In the genomic region with DNA sequence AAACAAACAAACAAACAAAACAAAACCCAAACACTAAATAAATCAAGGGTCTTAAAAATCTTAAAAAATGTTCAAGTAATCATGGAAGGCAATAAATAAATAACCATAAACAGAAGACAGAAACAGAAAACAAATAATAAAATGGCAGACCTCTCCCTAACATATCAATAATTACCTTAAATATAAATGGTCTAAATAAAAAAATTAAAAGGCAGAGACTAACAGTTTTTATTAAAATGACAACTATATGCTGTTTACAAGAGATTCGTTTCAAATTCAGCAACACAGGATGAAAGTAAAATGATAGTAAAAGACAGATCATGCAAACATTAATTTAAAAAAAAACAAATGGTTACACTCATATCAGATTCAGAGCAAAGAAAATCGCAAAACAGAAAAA, we compare ENCODE assay signal across 20 cellular contexts.
A peak's percentile ranks its signal among the peaks of the same experiment; 100 is the strongest.
DNase-seq lines count a peak whose midpoint lies in the region; ATAC-seq, FAIRE-seq and TF ChIP-seq lines count a peak whose summit lies in the region.
"Had no signal": no experiment of that assay in that cellular context is flagged by ENCODE, and none has a peak within 500 bp of the region (broad histone marks: within the 10 kb centered on the region; RNA-seq: fewer than 3 reads in every experiment).

No MANE protein-coding gene starts in this region.

- FAIRE-seq in A204.1 (lab: Jason Lieb, UNC) (peak; percentile 59), endometrium (lab: Jason Lieb, UNC) (peak; percentile 62)
- FAIRE-seq: GM12891, GM18507 had no signal

- no peak for ATAC-seq in right cardiac atrium
- ATAC-seq in heart left ventricle = no peak
- ATAC-seq: CD8-positive, alpha-beta T cell; GM23338; HCT116 had no signal

- no peak for TF ChIP-seq POLR2A in heart left ventricle (IDR thresholded peaks at IDR 0.05)

- H3K27ac ChIP-seq in HEK293 (ENCODE audit: extremely low read depth, low read depth, low read length) = no peak overlapping the region
- H3K27ac ChIP-seq in right cardiac atrium (ENCODE audit: low read length) = no peak overlapping the region
- H3K27ac ChIP-seq in heart left ventricle = no peak overlapping the region
- H3K27ac ChIP-seq: C4-2B had no signal

- POLR2A ChIA-PET in HEK293 (lab: Yijun Ruan, JAX) = no interaction called here

- H3K4me3 ChIP-seq in HEK293 (ENCODE audit: low read depth, low read length) = no peak overlapping the region
- H3K4me3 ChIP-seq in right cardiac atrium (ENCODE audit: low read length) = no peak overlapping the region
- H3K4me3 ChIP-seq in heart left ventricle = no peak overlapping the region
- H3K4me3 ChIP-seq: GM23338 had no signal

- H3K36me3 ChIP-seq in HEK293 (ENCODE audit: control insufficient read depth in 2 of 2, insufficient read depth in 1 of 2, low read length in 2 of 2) = peaks cover 0 to 12% of the 10 kb centered on the region in 2 experiments; a peak in 2 of 3 replicates
- H3K36me3 ChIP-seq in heart left ventricle = peaks cover 0 to 50% (median 12%) of the 10 kb centered on the region in 9 donors

- 99% methylated on average over 2 of the region's 2 CpGs for WGBS in right cardiac atrium
- 95 to 99% (median 96%) methylated on average over 2 of the region's 2 CpGs for WGBS in heart left ventricle, 4 donors

- TF ChIP-seq CTCF in HEK293 (tag by site-specific recombination; IDR thresholded peaks at IDR 0.05) (no peak), heart left ventricle (IDR thresholded peaks at IDR 0.05) (no peak)

- CTCF ChIA-PET in HEK293 (lab: Yijun Ruan, JAX) = no interaction called here

- intact Hi-C loops in right cardiac atrium (cut with DNase I) = loop anchor here in 1 of 4 donors (10.0 kb wide), 1 partner anchor 87 kb away; the partner anchor contains the start of gene UBE3A
- intact Hi-C loops in heart left ventricle (cut with DNase I) = loop anchor here in 7 of 10 donors (5.0 to 10.0 kb wide), 3 partner anchors 47 to 90 kb away; partner anchors contain the start of gene UBE3A (in 7 of the 7)

- H3K4me1 ChIP-seq in HEK293 (ENCODE audit: control insufficient read depth, insufficient read depth, low read length) = no peaks in the 10 kb centered on the region
- peaks cover 2% of the 10 kb centered on the region for H3K4me1 ChIP-seq in right cardiac atrium (ENCODE audit: control insufficient read depth, insufficient read depth, low read length)
- peaks cover 0 to 16% (median 0%) of the 10 kb centered on the region in 12 donors for H3K4me1 ChIP-seq in heart left ventricle

- H3K9me3 ChIP-seq in HEK293 (ENCODE audit: control insufficient read depth, insufficient read depth, low read depth, low read length) (no peaks in the 10 kb centered on the region), right cardiac atrium (ENCODE audit: control insufficient read depth, low read length) (peaks cover 2% of the 10 kb centered on the region), heart left ventricle (peaks cover 0 to 35% (median 11%) of the 10 kb centered on the region in 12 donors)

- H3K27me3 ChIP-seq in right cardiac atrium (ENCODE audit: control insufficient read depth, insufficient read depth) (no peaks in the 10 kb centered on the region), heart left ventricle (no peaks in the 10 kb centered on the region)

- DNase-seq in SKM-1 treated with dmso at 0.1 percent for 144 hours (lab: John Stamatoyannopoulos, UW; ENCODE audit: unreplicated experiment) = no peak
- DNase-seq in right cardiac atrium = no peak
- no peak for DNase-seq in heart left ventricle
- DNase-seq: 8988T; Caco-2; CD4-positive, CD25-positive, alpha-beta regulatory T cell; CD8-positive, alpha-beta T cell; DMS153; DND-41; GF-D8; H9; HFFc6 had no signal

TF ChIP-seq in HEK293, 187 proteins besides CTCF, POLR2A, EP300 and RAD21:
- TF ChIP-seq ZNF362 (tag by site-specific recombination; IDR thresholded peaks at IDR 0.05) (no peak), ZSCAN4 (tag by site-specific recombination; IDR thresholded peaks at IDR 0.05) (no peak), SETDB1 (IDR thresholded peaks at IDR 0.05; ENCODE audit: insufficient read length, low read length) (peak; percentile 19)
